In the genomic region with DNA sequence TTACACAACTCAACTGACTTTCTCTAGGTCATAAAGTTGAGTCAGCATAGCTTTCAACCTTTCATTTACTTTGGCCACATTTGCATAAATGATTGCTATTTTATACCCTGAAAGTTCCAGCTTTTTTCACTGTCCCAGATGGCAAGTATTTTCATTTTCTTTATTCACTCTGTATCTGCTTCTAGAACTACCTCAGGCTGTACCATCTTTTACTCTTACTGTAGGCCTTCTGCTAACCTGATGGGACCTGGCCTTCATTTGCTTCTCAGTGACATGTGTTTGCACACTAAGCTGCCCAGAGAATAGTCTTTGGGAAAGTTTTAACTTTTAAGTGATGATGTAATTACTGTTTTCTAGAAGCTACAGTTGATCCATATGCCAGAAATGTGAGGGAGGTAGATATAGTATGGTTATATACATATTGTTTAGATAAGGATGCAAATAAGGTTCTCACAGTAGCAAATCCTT, we compare ENCODE assay signal across 7 cellular contexts.
DNase-seq lines count a peak whose midpoint lies in the region; ATAC-seq and TF ChIP-seq lines count a peak whose summit lies in the region.

No MANE protein-coding gene starts in this region.

- no peak overlapping the region for H3K23ac ChIP-seq in neuronal stem cell (ENCODE audit: low read depth, low read length, poor library complexity)

- DNase-seq in choroid plexus epithelial cell (ENCODE audit: low read depth) = peak; percentile 52
- DNase-seq in KBM-7 = no peak
- DNase-seq in neuronal stem cell (ENCODE audit: low spot score) = no peak
- no peak for DNase-seq in NCI-H1092 (lab: John Stamatoyannopoulos, UW)

- TF ChIP-seq CTCF in choroid plexus epithelial cell (conservative IDR thresholded peaks at IDR 0.05; ENCODE audit: low read depth, low read length) = no peak

- no peak overlapping the region for H2BK15ac ChIP-seq in neuronal stem cell (ENCODE audit: low read length)

- H4K8ac ChIP-seq in neuronal stem cell (ENCODE audit: low read depth, low read length) = no peak overlapping the region

- no peak overlapping the region for H2AFZ ChIP-seq in neuronal stem cell (ENCODE audit: low read length)

- in situ Hi-C loops in KBM-7 (cut with MboI; ENCODE audit: low pct_unique_long_range_greater_than_20kb, low sequenced_read_pairs) = loop anchor here (25.0 kb wide), 1 partner anchor 217 kb away; a partner anchor contains a TSS

- H3K9ac ChIP-seq in skeletal muscle satellite cell (ENCODE audit: low read depth, low read length) (peak overlapping the region; percentile 23), neuronal stem cell (ENCODE audit: low read depth, low read length, poor library complexity) (no peak overlapping the region)

- H3K27me3 ChIP-seq in skeletal muscle satellite cell (ENCODE audit: control insufficient read depth, insufficient read depth, low read length) = no peaks in the 10 kb centered on the region
- H3K27me3 ChIP-seq in neuronal stem cell (ENCODE audit: control insufficient read depth in 3 of 3, insufficient read depth in 3 of 3, low read depth in 1 of 3, low read length in 3 of 3) = no peaks in the 10 kb centered on the region

- no peaks in the 10 kb centered on the region for H3K79me1 ChIP-seq in neuronal stem cell (ENCODE audit: low read depth, low read length)

- H2BK120ac ChIP-seq in neuronal stem cell (ENCODE audit: low read depth, low read length) = no peak overlapping the region

- H4K91ac ChIP-seq in neuronal stem cell (ENCODE audit: low read depth, low read length, poor library complexity) = no peak overlapping the region

- H2AK5ac ChIP-seq in neuronal stem cell (ENCODE audit: low read depth, low read length) = no peak overlapping the region

- H3K4me2 ChIP-seq in skeletal muscle satellite cell (ENCODE audit: low read length) (peak overlapping the region; percentile 30), neuronal stem cell (ENCODE audit: insufficient read depth, low read length, poor library complexity, severe bottlenecking) (no peak overlapping the region)

- H3K36me3 ChIP-seq in skeletal muscle satellite cell (ENCODE audit: insufficient read depth, low read length) (no peaks in the 10 kb centered on the region), neuronal stem cell (replicated peaks in 1 of 2; ENCODE audit: control insufficient read depth in 2 of 2, insufficient read depth in 2 of 2, low read length in 2 of 2) (peaks cover 2 to 4% of the 10 kb centered on the region in 2 donors)

- H3K4me3 ChIP-seq in choroid plexus epithelial cell (ENCODE audit: low read depth, low read length) (no peak overlapping the region), skeletal muscle satellite cell (ENCODE audit: low read length) (no peak overlapping the region), neuronal stem cell (ENCODE audit: low read length in 2 of 2) (no peak overlapping the region)

- H3K14ac ChIP-seq in neuronal stem cell (ENCODE audit: low read length) = no peak overlapping the region

- ATAC-seq in GM19438 (IDR thresholded peaks at IDR 0.05; ENCODE audit: low read depth, unreplicated experiment) (peak; percentile 22), HG03571 (IDR thresholded peaks at IDR 0.05; ENCODE audit: unreplicated experiment) (peak; percentile 21)

- no peak overlapping the region for H2BK12ac ChIP-seq in neuronal stem cell (ENCODE audit: low read length)

- H3K9me3 ChIP-seq in skeletal muscle satellite cell (replicated peaks; ENCODE audit: low read length) (no peaks in the 10 kb centered on the region), neuronal stem cell (replicated peaks in 1 of 2; ENCODE audit: control insufficient read depth in 2 of 2, insufficient read depth in 1 of 2, low read depth in 1 of 2, low read length in 2 of 2) (peaks cover 0 to 4% of the 10 kb centered on the region in 2 donors)

- H3K18ac ChIP-seq in neuronal stem cell (ENCODE audit: low read length) = no peak overlapping the region

- H2BK5ac ChIP-seq in neuronal stem cell (ENCODE audit: low read length) = no peak overlapping the region

- no peak overlapping the region for H3K4ac ChIP-seq in neuronal stem cell (ENCODE audit: low read length)

- H3K4me1 ChIP-seq in skeletal muscle satellite cell (ENCODE audit: control insufficient read depth, insufficient read depth, low read length) = peaks cover 29% of the 10 kb centered on the region
- peaks cover 1 to 4% of the 10 kb centered on the region in 2 donors for H3K4me1 ChIP-seq in neuronal stem cell (ENCODE audit: control insufficient read depth in 2 of 2, insufficient read depth in 1 of 2, low read depth in 1 of 2, low read length in 2 of 2)

- H3K27ac ChIP-seq in neuronal stem cell (replicated peaks; ENCODE audit: low read length) = no peak overlapping the region
